In the genomic region with DNA sequence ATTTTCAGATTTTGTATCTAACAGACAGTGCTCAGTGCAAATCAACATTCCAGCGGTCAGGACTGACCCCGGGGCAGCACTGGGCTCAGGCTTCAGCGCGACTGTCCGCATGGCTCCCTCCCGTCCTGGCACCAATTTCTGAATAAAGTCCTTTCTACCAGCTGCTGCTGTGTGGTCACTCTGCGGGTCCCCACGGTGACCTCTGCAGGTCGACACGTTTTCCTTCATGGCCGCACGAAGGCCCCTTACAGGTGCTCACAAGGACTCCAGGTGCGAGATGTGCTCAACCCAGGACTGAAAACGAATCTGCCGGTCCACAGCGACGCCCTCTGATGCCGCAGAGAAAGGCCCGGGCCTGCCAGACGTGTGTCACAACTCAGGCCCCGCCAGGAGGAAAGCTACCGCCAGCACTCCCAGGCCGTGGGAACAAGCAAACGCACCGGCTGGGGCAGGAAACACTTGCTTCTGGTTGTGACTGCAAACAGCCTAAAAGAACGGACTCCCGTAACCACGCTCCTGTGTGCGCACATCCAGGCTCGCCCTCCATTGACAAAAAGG, we compare ENCODE assay signal across 15 cellular contexts. TPM values are rescaled to one million over a fixed set of nuclear protein-coding genes. Genes with fewer than 3 reads are reported as not detected.
A peak's percentile ranks its signal among the peaks of the same experiment; 100 is the strongest.
DNase-seq lines count a peak whose midpoint lies in the region; ATAC-seq, FAIRE-seq and TF ChIP-seq lines count a peak whose summit lies in the region.
"Had no signal": no experiment of that assay in that cellular context is flagged by ENCODE, and none has a peak within 500 bp of the region (broad histone marks: within the 10 kb centered on the region; RNA-seq: fewer than 3 reads in every experiment).

No MANE protein-coding gene starts in this region.

- CTCF ChIA-PET in GM12878 (lab: Yijun Ruan, JAX) = no interaction called here

- H3K27ac ChIP-seq in GM12878 (ENCODE audit: control insufficient read depth, insufficient read depth) = no peak overlapping the region

- peak in 2 of 3 experiments; percentile 7 to 21; a peak in 2 of 6 replicates for TF ChIP-seq CTCF in GM12878 (IDR thresholded peaks at IDR 0.05 in 2 of 3, conservative IDR thresholded peaks at IDR 0.05 in 1 of 3; ENCODE audit: control insufficient read depth in 2 of 3, extremely low read depth in 1 of 3, insufficient read depth in 1 of 3, low read depth in 3 of 3, low read length in 3 of 3)

- SMC1A ChIA-PET in GM12878 (lab: Charles Lee; ENCODE audit: uncharacterized antibody, unreplicated experiment) = no interaction called here

- no TSS peak for BruUV-seq in GM12878 (replicated peaks; lab: Mats Ljungman, UMichigan)

- in situ Hi-C loops in GM12878 (cut with MboI) = no loop called here

- no peak for TF ChIP-seq EP300 in GM12878 (IDR thresholded peaks at IDR 0.05; ENCODE audit: borderline replicate concordance in 1 of 2, control insufficient read depth in 1 of 2, low read depth in 2 of 2, low read length in 2 of 2)

- no peaks in the 10 kb centered on the region for H3K36me3 ChIP-seq in GM12878 (ENCODE audit: control insufficient read depth in 2 of 2, insufficient read depth in 2 of 2, low read length in 1 of 2)
- no peaks in the 10 kb centered on the region for H3K36me3 ChIP-seq in H7 (replicated peaks; ENCODE audit: control insufficient read depth, insufficient read depth, low read length)

- peak overlapping the region; percentile 65 for H3K27ac Mint-ChIP-seq in activated CD4-positive, alpha-beta T cell treated with anti-CD3 and anti-CD28 coated beads, Interleukin-2, amount 10 ng/mL, durations not matched to agents 24 days and 14 days
- no peak overlapping the region for H3K27ac Mint-ChIP-seq in stimulated activated effector memory CD8-positive, alpha-beta T cell treated with anti-CD3 and anti-CD28 coated beads, Interleukin-12 subunit alpha, Interleukin-12 subunit beta, amount 100 ng/mL, for 72 hours
- H3K27ac Mint-ChIP-seq: activated B cell treated with CpG ODN at 0.5 μM for 24 hours had no signal

- H3K4me1 Mint-ChIP-seq in activated CD4-positive, alpha-beta T cell treated with anti-CD3 and anti-CD28 coated beads, Interleukin-2, amount 10 ng/mL, durations not matched to agents 24 days and 14 days = peaks cover 18% of the 10 kb centered on the region
- H3K4me1 Mint-ChIP-seq in stimulated activated effector memory CD8-positive, alpha-beta T cell treated with anti-CD3 and anti-CD28 coated beads, Interleukin-12 subunit alpha, Interleukin-12 subunit beta, amount 100 ng/mL, for 72 hours = peaks cover 26% of the 10 kb centered on the region

- peaks cover 27% of the 10 kb centered on the region for H3K27me3 Mint-ChIP-seq in activated CD4-positive, alpha-beta T cell treated with anti-CD3 and anti-CD28 coated beads, Interleukin-2, amount 10 ng/mL, durations not matched to agents 24 days and 14 days

- H3K27me3 ChIP-seq in GM12878 (replicated peaks in 1 of 2; ENCODE audit: control insufficient read depth in 2 of 2, insufficient read depth in 2 of 2, low read length in 1 of 2) (peaks cover 1 to 3% of the 10 kb centered on the region in 2 experiments; a peak in 2 of 4 replicates), H7 (ENCODE audit: control insufficient read depth, insufficient read depth, low read length) (peaks cover 20% of the 10 kb centered on the region)

- POLR2A ChIA-PET in GM12878 (lab: Charles Lee) = no interaction called here

- no peaks in the 10 kb centered on the region for H3K9me3 Mint-ChIP-seq in activated CD4-positive, alpha-beta T cell treated with anti-CD3 and anti-CD28 coated beads, Interleukin-2, amount 10 ng/mL, durations not matched to agents 24 days and 14 days
- no peaks in the 10 kb centered on the region for H3K9me3 Mint-ChIP-seq in stimulated activated effector memory CD8-positive, alpha-beta T cell treated with anti-CD3 and anti-CD28 coated beads, Interleukin-12 subunit alpha, Interleukin-12 subunit beta, amount 100 ng/mL, for 72 hours
- H3K9me3 Mint-ChIP-seq: activated B cell treated with CpG ODN at 0.5 μM for 24 hours had no signal

- no peak for TF ChIP-seq POLR2A in GM12878 (IDR thresholded peaks at IDR 0.05; ENCODE audit: low read depth, low read length)

- no peaks in the 10 kb centered on the region for H4K20me1 ChIP-seq in GM12878 (ENCODE audit: control insufficient read depth, insufficient read depth)

- H3K36me3 Mint-ChIP-seq in activated CD4-positive, alpha-beta T cell treated with anti-CD3 and anti-CD28 coated beads, Interleukin-2, amount 10 ng/mL, durations not matched to agents 24 days and 14 days (ENCODE audit: low read depth) = peaks cover 2% of the 10 kb centered on the region
- H3K36me3 Mint-ChIP-seq in stimulated activated effector memory CD8-positive, alpha-beta T cell treated with anti-CD3 and anti-CD28 coated beads, Interleukin-12 subunit alpha, Interleukin-12 subunit beta, amount 100 ng/mL, for 72 hours = no peaks in the 10 kb centered on the region

- no peaks in the 10 kb centered on the region for H3K4me1 ChIP-seq in GM12878 (ENCODE audit: control insufficient read depth, insufficient read depth, low read length)

- no peak for TF ChIP-seq RAD21 in GM12878 (IDR thresholded peaks at IDR 0.05; ENCODE audit: insufficient read depth, low read depth, low read length)

- RAD21 ChIA-PET in GM12878 (lab: Charles Lee; ENCODE audit: unreplicated experiment) = no interaction called here

- H3K9me3 ChIP-seq in GM12878 (replicated peaks; ENCODE audit: control insufficient read depth, insufficient read depth, low read length) = no peaks in the 10 kb centered on the region
- H3K9me3 ChIP-seq: SK-N-SH had no signal

- no peak for FAIRE-seq in GM12878 (lab: Jason Lieb, UNC)

- H3K4me2 ChIP-seq in GM12878 (ENCODE audit: control insufficient read depth, insufficient read depth) = no peak overlapping the region
- H3K4me2 ChIP-seq: SK-N-SH had no signal

- peak; percentile 69 for DNase-seq in activated CD4-positive, alpha-beta T cell treated with anti-CD3 and anti-CD28 coated beads, Interleukin-2, amount 10 ng/mL, durations not matched to agents 24 days and 14 days
- no peak for DNase-seq in activated CD4-positive, alpha-beta T cell treated with anti-CD3 and anti-CD28 coated beads for 1 hour
- DNase-seq in MV-4-11 (lab: John Stamatoyannopoulos, UW) = peak; percentile 40
- DNase-seq in GM12878 (ENCODE audit: low read depth, low spot score) = no peak
- DNase-seq in stimulated activated effector memory CD8-positive, alpha-beta T cell treated with anti-CD3 and anti-CD28 coated beads, Interleukin-12 subunit alpha, Interleukin-12 subunit beta, amount 100 ng/mL, for 72 hours (ENCODE audit: low spot score in 2 of 2) = no peak
- no peak for DNase-seq in H7
- DNase-seq in SKM-1 (lab: John Stamatoyannopoulos, UW; ENCODE audit: unreplicated experiment) = no peak
- DNase-seq: ACHN; activated B cell treated with CpG ODN at 0.5 μM for 24 hours; effector memory CD4-positive, alpha-beta T cell; foreskin melanocyte; NCI-H2107; SK-N-SH had no signal

- intact Hi-C loops in activated CD4-positive, alpha-beta T cell treated with anti-CD3 and anti-CD28 coated beads, Interleukin-2, amount 10 ng/mL, durations not matched to agents 24 days and 14 days (cut with micrococcal nuclease) = no loop called here
- intact Hi-C loops in GM12878 (cut with micrococcal nuclease; ENCODE audit: unreplicated experiment) = no loop called here

- H3K4me3 ChIP-seq in GM12878 (no peak overlapping the region), H7 (ENCODE audit: insufficient read depth, low read depth, low read length) (no peak overlapping the region)

- ATAC-seq in GM12878 = peak; percentile 60
- peak; percentile 47 for ATAC-seq in stimulated activated effector memory CD8-positive, alpha-beta T cell treated with anti-CD3 and anti-CD28 coated beads, Interleukin-12 subunit alpha, Interleukin-12 subunit beta, amount 100 ng/mL, for 72 hours
- ATAC-seq in HG03139 (IDR thresholded peaks at IDR 0.05; ENCODE audit: unreplicated experiment) = no peak

- no peaks in the 10 kb centered on the region for H3K79me2 ChIP-seq in GM12878 (ENCODE audit: control insufficient read depth, insufficient read depth, low read length)

- WGBS in GM12878 (ENCODE audit: insufficient coverage, insufficient replicate concordance, low lambda C conversion rate, missing lambda C conversion rate) = 36% methylated on average over 30 of the region's 30 CpGs

- peak overlapping the region; percentile 65 for H3K4me3 Mint-ChIP-seq in activated CD4-positive, alpha-beta T cell treated with anti-CD3 and anti-CD28 coated beads, Interleukin-2, amount 10 ng/mL, durations not matched to agents 24 days and 14 days
- H3K4me3 Mint-ChIP-seq in stimulated activated effector memory CD8-positive, alpha-beta T cell treated with anti-CD3 and anti-CD28 coated beads, Interleukin-12 subunit alpha, Interleukin-12 subunit beta, amount 100 ng/mL, for 72 hours = peak overlapping the region; percentile 60
- H3K4me3 Mint-ChIP-seq: activated B cell treated with CpG ODN at 0.5 μM for 24 hours had no signal

- no peak overlapping the region for H3K9ac ChIP-seq in GM12878 (ENCODE audit: control insufficient read depth, insufficient read depth, low read length)
- H3K9ac ChIP-seq: SK-N-SH had no signal

- H2AFZ ChIP-seq in GM12878 (ENCODE audit: control insufficient read depth, low read depth, low read length) = no peak overlapping the region

RNA-seq across cellular contexts. Expression of gene UTF1, which starts 3.7 kb away (rescaled TPM):
- 0.17 and 0.19 TPM in 2 replicates for total RNA-seq in activated CD4-positive, alpha-beta T cell treated with anti-CD3 and anti-CD28 coated beads, Interleukin-2, amount 10 ng/mL, durations not matched to agents 24 days and 14 days
- not detected in 2 replicates for total RNA-seq in GM12878 (2013; cell fraction: nucleolus; rRNA removed)
- not detected in 2 replicates for total RNA-seq in GM12878 (2014; rRNA removed)
- not detected in 2 replicates for total RNA-seq in GM12878 (2014; rRNA removed; fragmentation: Illumina TruSeq; extraction: Trizol)
- not detected in 2 replicates for total RNA-seq in GM12878 (2021)
- polyA plus RNA-seq in GM12878 (2011; ENCODE audit: low read depth) = not detected
- polyA plus RNA-seq in GM12878 (2011; rRNA removed) = not detected in 2 replicates
- polyA plus RNA-seq in GM12878 (2011; cell fraction: cytosol; rRNA removed) = not detected in 2 replicates
- not detected in 2 replicates for polyA plus RNA-seq in GM12878 (2011; cell fraction: nucleus; rRNA removed)
- not detected in 2 replicates for polyA plus RNA-seq in GM12878 (2012)
- polyA plus RNA-seq in GM12878 (2014; fragmentation: Illumina TruSeq; extraction: Trizol) = not detected in 2 replicates
- polyA plus RNA-seq in GM12878 (2014; fragmentation: Nextera tagmentation; extraction: Ambion mirVana) = not detected
- polyA plus RNA-seq in GM12878 (2014; rRNA removed) = not detected in 2 replicates
- polyA plus RNA-seq in GM12878 (2016; fragmentation: Nextera tagmentation; extraction: Ambion mirVana) = not detected
- polyA minus RNA-seq in GM12878 (2011; rRNA and poly(A)+ RNA removed) = not detected in 2 replicates
- polyA minus RNA-seq in GM12878 (2011; cell fraction: cytosol; rRNA and poly(A)+ RNA removed) = not detected in 2 replicates
- not detected in 2 replicates for polyA minus RNA-seq in GM12878 (2011; cell fraction: nucleus; rRNA and poly(A)+ RNA removed)
- total RNA-seq in H7 (2014; rRNA removed; shearing (Covaris generic)) = 8.8 and 13.4 TPM in 2 replicates
- total RNA-seq: activated B cell treated with CpG ODN at 0.5 μM for 24 hours, osteocyte had no signal
- polyA plus RNA-seq: SK-N-SH had no signal

RNA-seq across cellular contexts. Expression of gene VENTX, which starts 11.3 kb away (rescaled TPM):
- total RNA-seq in activated CD4-positive, alpha-beta T cell treated with anti-CD3 and anti-CD28 coated beads, Interleukin-2, amount 10 ng/mL, durations not matched to agents 24 days and 14 days = not detected in 2 replicates
- total RNA-seq in GM12878 (2013; cell fraction: nucleolus; rRNA removed) = not detected in 2 replicates
- not detected in 2 replicates for total RNA-seq in GM12878 (2014; rRNA removed)
- total RNA-seq in GM12878 (2014; rRNA removed; fragmentation: Illumina TruSeq; extraction: Trizol) = not detected in 2 replicates
- not detected in 2 replicates for total RNA-seq in GM12878 (2021)
- polyA plus RNA-seq in GM12878 (2011; ENCODE audit: low read depth) = not detected
- polyA plus RNA-seq in GM12878 (2011; rRNA removed) = not detected in 2 replicates
- polyA plus RNA-seq in GM12878 (2011; cell fraction: cytosol; rRNA removed) = not detected in 2 replicates
- not detected in 2 replicates for polyA plus RNA-seq in GM12878 (2011; cell fraction: nucleus; rRNA removed)
- not detected in 2 replicates for polyA plus RNA-seq in GM12878 (2012)
- polyA plus RNA-seq in GM12878 (2014; fragmentation: Illumina TruSeq; extraction: Trizol) = not detected in 2 replicates
- not detected for polyA plus RNA-seq in GM12878 (2014; fragmentation: Nextera tagmentation; extraction: Ambion mirVana)
- not detected in 2 replicates for polyA plus RNA-seq in GM12878 (2014; rRNA removed)
- polyA plus RNA-seq in GM12878 (2016; fragmentation: Nextera tagmentation; extraction: Ambion mirVana) = under 1 TPM in 1 of 2 experiments, not detected in 1; 0.05 TPM
- not detected in 2 replicates for polyA minus RNA-seq in GM12878 (2011; rRNA and poly(A)+ RNA removed)
- polyA minus RNA-seq in GM12878 (2011; cell fraction: cytosol; rRNA and poly(A)+ RNA removed) = not detected in 2 replicates
- polyA minus RNA-seq in GM12878 (2011; cell fraction: nucleus; rRNA and poly(A)+ RNA removed) = not detected in 2 replicates
- 25.0 and 29.2 TPM in 2 replicates for total RNA-seq in H7 (2014; rRNA removed; shearing (Covaris generic))
- total RNA-seq: osteocyte had no signal
- polyA plus RNA-seq: SK-N-SH had no signal

RNA-seq across cellular contexts. Expression of gene ADAM8, which starts 50.3 kb away (rescaled TPM):
- total RNA-seq in activated CD4-positive, alpha-beta T cell treated with anti-CD3 and anti-CD28 coated beads, Interleukin-2, amount 10 ng/mL, durations not matched to agents 24 days and 14 days = 143 and 165 TPM in 2 replicates
- total RNA-seq in GM12878 (2013; cell fraction: nucleolus; rRNA removed) = 204 and 240 TPM in 2 replicates
- total RNA-seq in GM12878 (2014; rRNA removed) (31.6 and 37.4 TPM in 2 replicates), GM12878 (2014; rRNA removed; fragmentation: Illumina TruSeq; extraction: Trizol) (13.0 and 13.2 TPM in 2 replicates), GM12878 (2021) (86.1 and 92.7 TPM in 2 replicates)
- 13.7 TPM for polyA plus RNA-seq in GM12878 (2011; ENCODE audit: low read depth)
- polyA plus RNA-seq in GM12878 (2011; rRNA removed) (5.3 and 15.1 TPM in 2 replicates), GM12878 (2014; fragmentation: Illumina TruSeq; extraction: Trizol) (0.68 and 6.8 TPM in 2 replicates), GM12878 (2014; fragmentation: Nextera tagmentation; extraction: Ambion mirVana) (1 to 10 TPM in 1 of 2 experiments, under 1 TPM in 1; 0.37 to 2.3 TPM), GM12878 (2014; rRNA removed) (51.6 and 73.2 TPM in 2 replicates), GM12878 (2016; fragmentation: Nextera tagmentation; extraction: Ambion mirVana) (10 to 100 TPM; 28.4 to 34.1 TPM)
- 20.0 and 33.8 TPM in 2 replicates for polyA plus RNA-seq in GM12878 (2011; cell fraction: cytosol; rRNA removed)
- polyA plus RNA-seq in GM12878 (2011; cell fraction: nucleus; rRNA removed) = 351 and 379 TPM in 2 replicates
- polyA plus RNA-seq in GM12878 (2012) = 44.0 and 54.6 TPM in 2 replicates
- 14.7 and 35.3 TPM in 2 replicates for polyA minus RNA-seq in GM12878 (2011; rRNA and poly(A)+ RNA removed)
- polyA minus RNA-seq in GM12878 (2011; cell fraction: cytosol; rRNA and poly(A)+ RNA removed) = 13.4 and 24.5 TPM in 2 replicates
- 96.1 and 129 TPM in 2 replicates for polyA minus RNA-seq in GM12878 (2011; cell fraction: nucleus; rRNA and poly(A)+ RNA removed)
- total RNA-seq in H7 (2014; rRNA removed; shearing (Covaris generic)) = 1.3 and 1.9 TPM in 2 replicates

Comparison
In these comparisons a context has a peak if more than half of its experiments do, and no peak if none do; other contexts are left out.
1. DNase-seq: peak in activated CD4-positive, alpha-beta T cell treated with anti-CD3 and anti-CD28 coated beads, Interleukin-2, amount 10 ng/mL, durations not matched to agents 24 days and 14 days (single experiment) and MV-4-11 (single experiment); none in activated CD4-positive, alpha-beta T cell treated with anti-CD3 and anti-CD28 coated beads for 1 hour (single experiment), GM12878 (single experiment), stimulated activated effector memory CD8-positive, alpha-beta T cell treated with anti-CD3 and anti-CD28 coated beads, Interleukin-12 subunit alpha, Interleukin-12 subunit beta, amount 100 ng/mL, for 72 hours (0 of 2), H7 (single experiment) and SKM-1 (single experiment).
2. RNA of gene VENTX, which starts 11.3 kb away (total RNA-seq): 25.0 to 29.2 TPM in H7; not detected in activated CD4-positive, alpha-beta T cell treated with anti-CD3 and anti-CD28 coated beads, Interleukin-2, amount 10 ng/mL, durations not matched to agents 24 days and 14 days and not detected in GM12878; every median in the first group is over 10 times any median in the second.